In the genomic region with DNA sequence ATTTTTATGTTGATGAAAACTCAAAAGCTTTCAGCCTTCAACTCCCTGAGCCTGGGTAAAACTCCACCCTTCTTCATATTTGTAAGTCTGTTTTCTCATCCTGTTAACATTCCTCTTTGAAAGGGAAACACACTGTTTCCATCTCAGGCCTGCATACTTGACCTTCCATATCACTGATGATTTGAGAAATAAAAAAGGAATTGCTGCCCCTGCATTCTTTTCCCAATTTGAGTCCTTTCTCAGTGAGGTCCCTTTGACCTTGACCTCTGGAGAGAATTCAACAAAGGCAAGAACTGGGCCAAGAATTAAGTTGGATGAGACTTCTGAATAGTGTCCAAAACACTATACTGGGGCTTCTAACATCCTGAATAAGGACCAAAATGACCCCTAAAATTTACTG, we compare ENCODE assay signal across 13 cellular contexts.
DNase-seq lines count a peak whose midpoint lies in the region; ATAC-seq, FAIRE-seq and TF ChIP-seq lines count a peak whose summit lies in the region.
"Had no signal": no experiment of that assay in that cellular context is flagged by ENCODE, and none has a peak within 500 bp of the region (broad histone marks: within the 10 kb centered on the region; RNA-seq: fewer than 3 reads in every experiment).

No MANE protein-coding gene starts in this region.

- H3K9me3 ChIP-seq in spleen, result no peaks in the 10 kb centered on the region
- H3K9me3 ChIP-seq: SJCRH30 had no signal

- peak; percentile 100 for FAIRE-seq in endometrium (lab: Jason Lieb, UNC)
- no peak for FAIRE-seq in urothelium cell line (lab: Jason Lieb, UNC)

- no peaks in the 10 kb centered on the region for H3K27me3 ChIP-seq in spleen (replicated peaks in 1 of 7)
- H3K27me3 ChIP-seq: SJCRH30 had no signal

- peak overlapping the region in 6 of 8 donors; percentile 40 to 67 (median 55) for H3K27ac ChIP-seq in spleen
- H3K27ac ChIP-seq: SJCRH30 had no signal

- ATAC-seq in left lobe of liver (peak; percentile 12), GM18867 (IDR thresholded peaks at IDR 0.05; ENCODE audit: unreplicated experiment) (no peak)
- ATAC-seq: activated T-cell treated with anti-CD3 and anti-CD28 coated beads, Interleukin-2, amount 50 U/mL, for 72 hours had no signal

- H3K4me1 ChIP-seq in spleen, result peaks cover 0 to 30% (median 14%) of the 10 kb centered on the region in 6 donors
- H3K4me1 ChIP-seq: SJCRH30 had no signal

- peaks cover 0 to 9% (median 0%) of the 10 kb centered on the region in 6 donors for H3K36me3 ChIP-seq in spleen
- H3K36me3 ChIP-seq: SJCRH30 had no signal

- no peak for TF ChIP-seq CTCF in spleen (IDR thresholded peaks at IDR 0.05 in 8 of 11, conservative IDR thresholded peaks at IDR 0.05 in 3 of 11)

- intact Hi-C loops in spleen (cut with DNase I; ENCODE audit: low total_unique reads), result no loop called here

- peak; percentile 20 for DNase-seq in HCEC 1CT
- no peak for DNase-seq in left lobe of liver (ENCODE audit: low spot score)
- DNase-seq in spleen, result no peak
- DNase-seq in DMS53 treated with DMSO at 0.1 percent for 48 hours (lab: John Stamatoyannopoulos, UW; ENCODE audit: unreplicated experiment), result no peak
- DNase-seq in urothelium cell line (ENCODE audit: low spot score), result no peak
- DNase-seq in H4 (ENCODE audit: low spot score), result no peak
- DNase-seq: activated T-cell treated with anti-CD3 and anti-CD28 coated beads, Interleukin-2, amount 50 U/mL, for 72 hours; CD8-positive, alpha-beta memory T cell; GOT3; SJCRH30 had no signal

- TF ChIP-seq POLR2A in spleen (IDR thresholded peaks at IDR 0.05), result no peak

- no peak overlapping the region for H3K4me3 ChIP-seq in spleen
- H3K4me3 ChIP-seq: SJCRH30, smooth muscle cell had no signal
